1 cellular context compared by ENCODE assay signal in genomic region chr5:178223196-178223773, GRCh38.
TF ChIP-seq lines count a peak whose summit lies in the region.

No MANE protein-coding gene starts in this region.

TF ChIP-seq in HCT116, 20 proteins besides CTCF, POLR2A, EP300 and RAD21 (continued from another document):
- TF ChIP-seq MAX (IDR thresholded peaks at IDR 0.05): no peak
- TF ChIP-seq JUND (IDR thresholded peaks at IDR 0.05): no peak
- TF ChIP-seq ZNF274 (IDR thresholded peaks at IDR 0.05; ENCODE audit: low read depth, low read length): no peak
- no peak for TF ChIP-seq POLR2AphosphoS5 (IDR thresholded peaks at IDR 0.05; ENCODE audit: low read depth, low read length)
- no peak for TF ChIP-seq SIN3A (IDR thresholded peaks at IDR 0.05; ENCODE audit: low read depth)
- no peak for TF ChIP-seq CEBPB (IDR thresholded peaks at IDR 0.05; ENCODE audit: low read depth)
- no peak for TF ChIP-seq SRF (IDR thresholded peaks at IDR 0.05; ENCODE audit: low read depth)
- no peak for TF ChIP-seq ZBTB33 (IDR thresholded peaks at IDR 0.05; ENCODE audit: extremely low read depth, insufficient replicate concordance, low read length)
- TF ChIP-seq CBX3 (IDR thresholded peaks at IDR 0.05; ENCODE audit: low read depth): no peak
- TF ChIP-seq YY1 (IDR thresholded peaks at IDR 0.05; ENCODE audit: extremely low read depth, insufficient replicate concordance, low read depth, low read length): no peak
